Comparison of ENCODE assay signal across 23 cellular contexts in genomic region chr19:21135433-21135832, GRCh38. TPM values are rescaled to one million over a fixed set of nuclear protein-coding genes. Genes with fewer than 3 reads are reported as not detected.
DNase-seq lines count a peak whose midpoint lies in the region; ATAC-seq, FAIRE-seq and TF ChIP-seq lines count a peak whose summit lies in the region.
"Had no signal": no experiment of that assay in that cellular context is flagged by ENCODE, and none has a peak within 500 bp of the region (broad histone marks: within the 10 kb centered on the region; RNA-seq: fewer than 3 reads in every experiment).

No MANE protein-coding gene starts in this region.

- no peak overlapping the region for H3K27ac ChIP-seq in HepG2 (ENCODE audit: extremely low read length, insufficient read depth, low read length)
- H3K27ac ChIP-seq in right lobe of liver = no peak overlapping the region
- H3K27ac ChIP-seq in neuronal stem cell (replicated peaks; ENCODE audit: low read length) = no peak overlapping the region
- H3K27ac ChIP-seq: 22Rv1, BLaER1, C4-2B had no signal

- no peak overlapping the region for H2AK5ac ChIP-seq in neuronal stem cell (ENCODE audit: low read depth, low read length)

- H3K4me1 ChIP-seq in HepG2 (ENCODE audit: insufficient read depth, low read length) (peaks cover 40% of the 10 kb centered on the region), right lobe of liver (no peaks in the 10 kb centered on the region), neuronal stem cell (ENCODE audit: control insufficient read depth in 2 of 2, insufficient read depth in 1 of 2, low read depth in 1 of 2, low read length in 2 of 2) (no peaks in the 10 kb centered on the region)
- H3K4me1 ChIP-seq: BLaER1, Caco-2 had no signal

- WGBS in HepG2 (ENCODE audit: low lambda C conversion rate) = 83% methylated on average over 8 of the region's 8 CpGs
- WGBS in right lobe of liver (ENCODE audit: insufficient coverage, low coverage, low lambda C conversion rate, missing lambda C conversion rate) = 61% methylated on average over 8 of the region's 8 CpGs
- WGBS in neuronal stem cell (ENCODE audit: extremely low coverage in 2 of 2, insufficient read length in 2 of 2, insufficient replicate concordance in 1 of 2), 2 donors = no CpG with 5 or more reads among the region's 8 CpGs

- H3K36me3 ChIP-seq in HepG2 (replicated peaks in 1 of 2; ENCODE audit: control insufficient read depth in 1 of 2, insufficient read depth in 2 of 2, low read length in 2 of 2) (no peaks in the 10 kb centered on the region), right lobe of liver (no peaks in the 10 kb centered on the region), neuronal stem cell (replicated peaks in 1 of 2; ENCODE audit: control insufficient read depth in 2 of 2, insufficient read depth in 2 of 2, low read length in 2 of 2) (no peaks in the 10 kb centered on the region)
- H3K36me3 ChIP-seq: BLaER1 had no signal

- in situ Hi-C loops in HepG2 (cut with HindIII; ENCODE audit: extremely low pct_ligation_motif_present, low pct_unique_long_range_greater_than_20kb) = no loop called here

- H3K4me3 ChIP-seq in HepG2 (replicated peaks in 1 of 3; ENCODE audit: insufficient read depth in 1 of 3, low read depth in 2 of 3, low read length in 3 of 3) = no peak overlapping the region
- no peak overlapping the region for H3K4me3 ChIP-seq in right lobe of liver
- H3K4me3 ChIP-seq in neuronal stem cell (ENCODE audit: low read length in 2 of 2) = no peak overlapping the region
- H3K4me3 ChIP-seq: BLaER1, GM23338 had no signal

- peaks cover 29% of the 10 kb centered on the region for H3K9me3 Mint-ChIP-seq in WTC11
- H3K9me3 Mint-ChIP-seq in activated CD4-positive, alpha-beta T cell treated with anti-CD3 and anti-CD28 coated beads, Interleukin-2, amount 10 ng/mL, durations not matched to agents 7 days and 5 days = peaks cover 12% of the 10 kb centered on the region

- H2BK120ac ChIP-seq in neuronal stem cell (ENCODE audit: low read depth, low read length) = no peak overlapping the region

- no peaks in the 10 kb centered on the region for H3K79me2 ChIP-seq in HepG2 (ENCODE audit: insufficient read depth, low read length)

- H3K9ac ChIP-seq in HepG2 (ENCODE audit: insufficient read depth, low read depth, low read length) (no peak overlapping the region), neuronal stem cell (ENCODE audit: low read depth, low read length, poor library complexity) (no peak overlapping the region)
- H3K9ac ChIP-seq: BLaER1 had no signal

- H2BK15ac ChIP-seq in neuronal stem cell (ENCODE audit: low read length) = no peak overlapping the region

- no peak overlapping the region for H3K23ac ChIP-seq in neuronal stem cell (ENCODE audit: low read depth, low read length, poor library complexity)

- H3K4me2 ChIP-seq in HepG2 (ENCODE audit: low read depth, low read length) (no peak overlapping the region), neuronal stem cell (ENCODE audit: insufficient read depth, low read length, poor library complexity, severe bottlenecking) (no peak overlapping the region)
- H3K4me2 ChIP-seq: BLaER1, GM23338 had no signal

- TF ChIP-seq EP300 in HepG2 (IDR thresholded peaks at IDR 0.05; ENCODE audit: low read depth in 2 of 2, low read length in 2 of 2) = no peak
- no peak for TF ChIP-seq EP300 in HepG2 (CRISPR knock-in tag; IDR thresholded peaks at IDR 0.05; ENCODE audit: borderline replicate concordance)

- H2AFZ ChIP-seq in HepG2 (ENCODE audit: low read length) (peak overlapping the region; percentile 2), neuronal stem cell (ENCODE audit: low read length) (peak overlapping the region; percentile 64)
- H2AFZ ChIP-seq: GM23338 had no signal

- no peak overlapping the region for H4K91ac ChIP-seq in neuronal stem cell (ENCODE audit: low read depth, low read length, poor library complexity)

- H3K27me3 ChIP-seq in HepG2 (ENCODE audit: control insufficient read depth in 1 of 2, insufficient read depth in 2 of 2, low read length in 2 of 2) = no peaks in the 10 kb centered on the region
- no peaks in the 10 kb centered on the region for H3K27me3 ChIP-seq in right lobe of liver
- no peaks in the 10 kb centered on the region for H3K27me3 ChIP-seq in neuronal stem cell (ENCODE audit: control insufficient read depth in 3 of 3, insufficient read depth in 3 of 3, low read depth in 1 of 3, low read length in 3 of 3)
- H3K27me3 ChIP-seq: BLaER1 had no signal

- POLR2A ChIA-PET in HepG2 (lab: Yijun Ruan, JAX) = no interaction called here
- POLR2A ChIA-PET in WTC11 (lab: Charles Lee) = interaction anchor here (0.5 kb wide), 1 partner anchor 12 kb away, joined by 3 read pairs; no protein-coding TSS in a partner anchor
- POLR2A ChIA-PET in activated CD4-positive, alpha-beta T cell treated with anti-CD3 and anti-CD28 coated beads, Interleukin-2, amount 10 ng/mL, durations not matched to agents 7 days and 5 days (lab: Charles Lee) = no interaction called here

- H3K9me3 ChIP-seq in HepG2 (ENCODE audit: low read length) = no peaks in the 10 kb centered on the region
- no peaks in the 10 kb centered on the region for H3K9me3 ChIP-seq in right lobe of liver
- H3K9me3 ChIP-seq in neuronal stem cell (replicated peaks in 1 of 2; ENCODE audit: control insufficient read depth in 2 of 2, insufficient read depth in 1 of 2, low read depth in 1 of 2, low read length in 2 of 2) = no peaks in the 10 kb centered on the region
- H3K9me3 ChIP-seq: Caco-2 had no signal

- intact Hi-C loops in HepG2 (cut with micrococcal nuclease; ENCODE audit: unreplicated experiment) = no loop called here
- intact Hi-C loops in right lobe of liver (cut with DNase I) = no loop called here

- H2BK5ac ChIP-seq in neuronal stem cell (ENCODE audit: low read length) = no peak overlapping the region

- ATAC-seq in HepG2 = no peak
- no peak for ATAC-seq in right lobe of liver
- peak; percentile 39 for ATAC-seq in WTC11
- ATAC-seq in esophagus mucosa = no peak
- ATAC-seq: CD8-positive, alpha-beta T cell; GM23338; HCT116 had no signal

- H3K4me1 Mint-ChIP-seq in WTC11 = peaks cover under 1% of the 10 kb centered on the region; the same call in 1 of the 2 replicates
- H3K4me1 Mint-ChIP-seq in activated CD4-positive, alpha-beta T cell treated with anti-CD3 and anti-CD28 coated beads, Interleukin-2, amount 10 ng/mL, durations not matched to agents 7 days and 5 days = peaks cover 1% of the 10 kb centered on the region
- H3K4me1 Mint-ChIP-seq: B cell had no signal

- TF ChIP-seq POLR2A in HepG2 (IDR thresholded peaks at IDR 0.05; ENCODE audit: insufficient read depth in 1 of 2, low read depth in 2 of 2, low read length in 2 of 2) (no peak), right lobe of liver (IDR thresholded peaks at IDR 0.05) (no peak)

- H3K18ac ChIP-seq in neuronal stem cell (ENCODE audit: low read length) = no peak overlapping the region

- no peak overlapping the region for H3K4ac ChIP-seq in neuronal stem cell (ENCODE audit: low read length)

- no TSS peak for BruUV-seq in HepG2 (replicated peaks; lab: Mats Ljungman, UMichigan)

- no peak overlapping the region for H3K27ac Mint-ChIP-seq in WTC11
- H3K27ac Mint-ChIP-seq in activated CD4-positive, alpha-beta T cell treated with anti-CD3 and anti-CD28 coated beads, Interleukin-2, amount 10 ng/mL, durations not matched to agents 7 days and 5 days = no peak overlapping the region
- H3K27ac Mint-ChIP-seq: B cell; CD4-positive, CD25-positive, alpha-beta regulatory T cell; CD8-positive, alpha-beta T cell; GM23338; H9 had no signal

- H3K79me1 ChIP-seq in neuronal stem cell (ENCODE audit: low read depth, low read length) = no peaks in the 10 kb centered on the region

- TF ChIP-seq CTCF in HepG2 (CRISPR knock-in tag; IDR thresholded peaks at IDR 0.05) = no peak
- TF ChIP-seq CTCF in right lobe of liver (IDR thresholded peaks at IDR 0.05) = no peak
- no peak for TF ChIP-seq CTCF in WTC11 (IDR thresholded peaks at IDR 0.05)

- no peak overlapping the region for H3K4me3 Mint-ChIP-seq in WTC11
- H3K4me3 Mint-ChIP-seq in activated CD4-positive, alpha-beta T cell treated with anti-CD3 and anti-CD28 coated beads, Interleukin-2, amount 10 ng/mL, durations not matched to agents 7 days and 5 days = no peak overlapping the region
- H3K4me3 Mint-ChIP-seq: B cell; CD4-positive, CD25-positive, alpha-beta regulatory T cell; CD8-positive, alpha-beta T cell; GM23338; H9 had no signal

- FAIRE-seq in HepG2 (lab: Jason Lieb, UNC) = no peak
- FAIRE-seq: A204.1, GM12891, GM18507 had no signal

- H2BK12ac ChIP-seq in neuronal stem cell (ENCODE audit: low read length) = no peak overlapping the region

- H4K20me1 ChIP-seq in HepG2 (ENCODE audit: insufficient read depth, low read length) = no peaks in the 10 kb centered on the region
- H4K20me1 ChIP-seq: BLaER1 had no signal

- H3K36me3 Mint-ChIP-seq in WTC11 = peaks cover 4% of the 10 kb centered on the region
- no peaks in the 10 kb centered on the region for H3K36me3 Mint-ChIP-seq in activated CD4-positive, alpha-beta T cell treated with anti-CD3 and anti-CD28 coated beads, Interleukin-2, amount 10 ng/mL, durations not matched to agents 7 days and 5 days (ENCODE audit: low read depth)
- H3K36me3 Mint-ChIP-seq: CD4-positive, CD25-positive, alpha-beta regulatory T cell; CD8-positive, alpha-beta T cell had no signal

- CTCF ChIA-PET in HepG2 (lab: Yijun Ruan, JAX; ENCODE audit: low intra/inter-chr PET ratio, low total read pairs) = no interaction called here
- CTCF ChIA-PET in WTC11 (lab: Charles Lee) = no interaction called here
- CTCF ChIA-PET in activated CD4-positive, alpha-beta T cell treated with anti-CD3 and anti-CD28 coated beads, Interleukin-2, amount 10 ng/mL, durations not matched to agents 7 days and 5 days (lab: Charles Lee) = no interaction called here

- TF ChIP-seq RAD21 in HepG2 (CRISPR knock-in tag; IDR thresholded peaks at IDR 0.05) = no peak

- DNase-seq in HepG2 (ENCODE audit: low spot score) = no peak
- DNase-seq in right lobe of liver = no peak
- no peak for DNase-seq in WTC11 (ENCODE audit: low spot score)
- DNase-seq in neuronal stem cell (ENCODE audit: low spot score) = no peak
- DNase-seq in NCI-H1048 (lab: John Stamatoyannopoulos, UW) = no peak
- DNase-seq in activated CD4-positive, alpha-beta T cell treated with anti-CD3 and anti-CD28 coated beads, Interleukin-2, amount 10 ng/mL, durations not matched to agents 7 days and 5 days = no peak
- DNase-seq: Caco-2; CD4-positive, CD25-positive, alpha-beta regulatory T cell; CD8-positive, alpha-beta T cell; DMS153; DND-41; EL; H9 had no signal

- H3K14ac ChIP-seq in neuronal stem cell (ENCODE audit: low read length) = no peak overlapping the region

- H3K27me3 Mint-ChIP-seq in WTC11 (ENCODE audit: low read depth) = peaks cover 9% of the 10 kb centered on the region; the same call in 1 of the 2 replicates
- H3K27me3 Mint-ChIP-seq in activated CD4-positive, alpha-beta T cell treated with anti-CD3 and anti-CD28 coated beads, Interleukin-2, amount 10 ng/mL, durations not matched to agents 7 days and 5 days = no peaks in the 10 kb centered on the region
- H3K27me3 Mint-ChIP-seq: CD4-positive, CD25-positive, alpha-beta regulatory T cell had no signal

- no peak overlapping the region for H4K8ac ChIP-seq in neuronal stem cell (ENCODE audit: low read depth, low read length)

RNA-seq across cellular contexts. Expression of gene ZNF431, which starts 6.4 kb away (rescaled TPM):
- total RNA-seq in HepG2 (2016; rRNA removed; fragmentation: Illumina TruSeq; extraction: Trizol) = 11.8 and 14.6 TPM in 2 replicates
- 2.2 and 2.4 TPM in 2 replicates for total RNA-seq in HepG2 (2016; cell fraction: cytosol; rRNA removed; fragmentation: Illumina TruSeq; extraction: Trizol; ENCODE audit: low read depth)
- total RNA-seq in HepG2 (2016; cell fraction: insoluble cytoplasmic fraction; rRNA removed; fragmentation: Illumina TruSeq; extraction: Trizol) = 15.1 and 15.2 TPM in 2 replicates
- 4.6 and 6.6 TPM in 2 replicates for total RNA-seq in HepG2 (2016; cell fraction: membrane; rRNA removed; fragmentation: Illumina TruSeq; extraction: Trizol)
- 16.6 and 19.2 TPM in 2 replicates for total RNA-seq in HepG2 (2016; cell fraction: nucleus; rRNA removed; fragmentation: Illumina TruSeq; extraction: Trizol)
- polyA plus RNA-seq in HepG2 (2011; rRNA removed) = 4.4 TPM in 2 replicates
- polyA plus RNA-seq in HepG2 (2011; cell fraction: cytosol; rRNA removed) = 1.7 and 2.3 TPM in 2 replicates
- polyA plus RNA-seq in HepG2 (2011; cell fraction: nucleus; rRNA removed) = 4.7 and 5.1 TPM in 2 replicates
- 4.5 and 6.0 TPM in 2 replicates for polyA plus RNA-seq in HepG2 (2012)
- polyA plus RNA-seq in HepG2 (2016; cell fraction: cytosol; fragmentation: Illumina TruSeq; extraction: Trizol; ENCODE audit: low read depth) = 1.8 and 2.2 TPM in 2 replicates
- 9.4 and 12.1 TPM in 2 replicates for polyA plus RNA-seq in HepG2 (2016; cell fraction: insoluble cytoplasmic fraction; fragmentation: Illumina TruSeq; extraction: Trizol; ENCODE audit: low read depth)
- polyA plus RNA-seq in HepG2 (2016; cell fraction: membrane; fragmentation: Illumina TruSeq; extraction: Trizol; ENCODE audit: low read depth) = 2.0 and 2.9 TPM in 2 replicates
- polyA plus RNA-seq in HepG2 (2016; cell fraction: nucleus; fragmentation: Illumina TruSeq; extraction: Trizol; ENCODE audit: insufficient read depth, low read depth) = 27.5 and 29.1 TPM in 2 replicates
- 24.7 and 36.7 TPM in 2 replicates for polyA minus RNA-seq in HepG2 (2011; rRNA and poly(A)+ RNA removed; ENCODE audit: low replicate concordance)
- 5.7 and 7.5 TPM in 2 replicates for polyA minus RNA-seq in HepG2 (2011; cell fraction: cytosol; rRNA and poly(A)+ RNA removed)
- polyA minus RNA-seq in HepG2 (2011; cell fraction: nucleus; rRNA and poly(A)+ RNA removed) = 50.9 and 56.7 TPM in 2 replicates
- 1 to 10 TPM in 2 of 6 experiments, under 1 TPM in 4; 0.37 to 1.6 (median 0.84) TPM for total RNA-seq in right lobe of liver
- 41.2 to 45.2 TPM (median 42.1 TPM) in 3 replicates for total RNA-seq in WTC11 (2021)
- polyA plus RNA-seq in neuronal stem cell (2013, experiment 1 of 2) = 15.2 TPM
- polyA plus RNA-seq in neuronal stem cell (2013, experiment 2 of 2) = 17.0 TPM
- 21.2 TPM for total RNA-seq in esophagus mucosa
- 10 to 100 TPM; 20.2 to 25.8 TPM for total RNA-seq in activated CD4-positive, alpha-beta T cell treated with anti-CD3 and anti-CD28 coated beads, Interleukin-2, amount 10 ng/mL, durations not matched to agents 7 days and 5 days

RNA-seq across cellular contexts. Expression of gene ZNF714, which starts 53.4 kb away (rescaled TPM):
- total RNA-seq in HepG2 (2016; rRNA removed; fragmentation: Illumina TruSeq; extraction: Trizol) = 27.8 and 36.6 TPM in 2 replicates
- total RNA-seq in HepG2 (2016; cell fraction: cytosol; rRNA removed; fragmentation: Illumina TruSeq; extraction: Trizol; ENCODE audit: low read depth) = 8.7 and 10.5 TPM in 2 replicates
- total RNA-seq in HepG2 (2016; cell fraction: insoluble cytoplasmic fraction; rRNA removed; fragmentation: Illumina TruSeq; extraction: Trizol) = 25.9 and 38.0 TPM in 2 replicates
- 20.1 and 22.1 TPM in 2 replicates for total RNA-seq in HepG2 (2016; cell fraction: membrane; rRNA removed; fragmentation: Illumina TruSeq; extraction: Trizol)
- total RNA-seq in HepG2 (2016; cell fraction: nucleus; rRNA removed; fragmentation: Illumina TruSeq; extraction: Trizol) = 22.1 and 30.3 TPM in 2 replicates
- polyA plus RNA-seq in HepG2 (2011; rRNA removed) = 3.5 and 6.7 TPM in 2 replicates
- 2.2 and 2.5 TPM in 2 replicates for polyA plus RNA-seq in HepG2 (2011; cell fraction: cytosol; rRNA removed)
- 3.4 and 4.2 TPM in 2 replicates for polyA plus RNA-seq in HepG2 (2011; cell fraction: nucleus; rRNA removed)
- polyA plus RNA-seq in HepG2 (2012) = 2.4 and 5.2 TPM in 2 replicates
- 6.2 and 7.2 TPM in 2 replicates for polyA plus RNA-seq in HepG2 (2016; cell fraction: cytosol; fragmentation: Illumina TruSeq; extraction: Trizol; ENCODE audit: low read depth)
- 13.5 and 15.8 TPM in 2 replicates for polyA plus RNA-seq in HepG2 (2016; cell fraction: insoluble cytoplasmic fraction; fragmentation: Illumina TruSeq; extraction: Trizol; ENCODE audit: low read depth)
- polyA plus RNA-seq in HepG2 (2016; cell fraction: membrane; fragmentation: Illumina TruSeq; extraction: Trizol; ENCODE audit: low read depth) = 8.7 and 9.6 TPM in 2 replicates
- 22.5 and 23.4 TPM in 2 replicates for polyA plus RNA-seq in HepG2 (2016; cell fraction: nucleus; fragmentation: Illumina TruSeq; extraction: Trizol; ENCODE audit: insufficient read depth, low read depth)
- polyA minus RNA-seq in HepG2 (2011; rRNA and poly(A)+ RNA removed; ENCODE audit: low replicate concordance) = 8.0 and 15.9 TPM in 2 replicates
- 5.8 and 7.2 TPM in 2 replicates for polyA minus RNA-seq in HepG2 (2011; cell fraction: cytosol; rRNA and poly(A)+ RNA removed)
- polyA minus RNA-seq in HepG2 (2011; cell fraction: nucleus; rRNA and poly(A)+ RNA removed) = 13.4 and 14.5 TPM in 2 replicates
- 1 to 10 TPM in 1 of 6 experiments, under 1 TPM in 5; 0.43 to 1.1 (median 0.67) TPM for total RNA-seq in right lobe of liver
- 50.0 to 60.4 TPM (median 50.8 TPM) in 3 replicates for total RNA-seq in WTC11 (2021)
- 43.8 TPM for polyA plus RNA-seq in neuronal stem cell (2013, experiment 1 of 2)
- polyA plus RNA-seq in neuronal stem cell (2013, experiment 2 of 2) = 45.5 TPM
- 9.5 TPM for total RNA-seq in esophagus mucosa
- total RNA-seq in activated CD4-positive, alpha-beta T cell treated with anti-CD3 and anti-CD28 coated beads, Interleukin-2, amount 10 ng/mL, durations not matched to agents 7 days and 5 days = 10 to 100 TPM; 22.0 to 24.7 TPM
